ENCODE assay signal across 8 cellular contexts in genomic region chr12:32756476-32757158, GRCh38. TPM values are rescaled to one million over a fixed set of nuclear protein-coding genes. Genes with fewer than 3 reads are reported as not detected.
A peak's percentile ranks its signal among the peaks of the same experiment; 100 is the strongest.
DNase-seq lines count a peak whose midpoint lies in the region; ATAC-seq and TF ChIP-seq lines count a peak whose summit lies in the region.

No MANE protein-coding gene starts in this region.

- ATAC-seq in SK-N-SH treated with all-trans-retinoic acid at 6 μM for 48 hours (no peak), gastroesophageal sphincter (no peak), left colon (no peak)

- peak overlapping the region in 1 of 2 experiments; percentile 1; a peak in 2 of 4 replicates for H3K27ac ChIP-seq in SK-N-SH (ENCODE audit: low read depth in 2 of 2, low read length in 1 of 2)
- no peak overlapping the region for H3K27ac ChIP-seq in SU-DHL-6 (ENCODE audit: low read depth, low read length)
- peak overlapping the region; percentile 89 to 100 (median 95) for H3K27ac ChIP-seq in gastroesophageal sphincter
- peak overlapping the region in 4 of 5 donors; percentile 85 to 94 (median 90) for H3K27ac ChIP-seq in stomach

- TF ChIP-seq CTCF in SK-N-SH (IDR thresholded peaks at IDR 0.05) (no peak), SU-DHL-6 (IDR thresholded peaks at IDR 0.05; ENCODE audit: insufficient read depth, low read length, poor library complexity, severe bottlenecking) (no peak), gastroesophageal sphincter (IDR thresholded peaks at IDR 0.05) (no peak), stomach (IDR thresholded peaks at IDR 0.05) (no peak)

- H2AFZ ChIP-seq in SK-N-SH (ENCODE audit: low read depth) = 0 out of 2 replicates have a peak overlapping the region, but pooled peaks have one; percentile 65
- H2AFZ ChIP-seq in SU-DHL-6 (ENCODE audit: low read depth, low read length, severe bottlenecking) = peak overlapping the region; percentile 33

- no peak for TF ChIP-seq EP300 in SK-N-SH (IDR thresholded peaks at IDR 0.05; ENCODE audit: borderline replicate concordance in 1 of 2, low read depth in 1 of 2, low read length in 1 of 2)
- TF ChIP-seq EP300 in gastroesophageal sphincter (IDR thresholded peaks at IDR 0.05) = no peak
- no peak for TF ChIP-seq EP300 in stomach (IDR thresholded peaks at IDR 0.05)

- DNase-seq in SK-N-SH (peak; percentile 5), stomach (no peak), left colon (no peak), AG08395 (ENCODE audit: low spot score) (no peak)
- no peak for DNase-seq in effector CD8-positive, alpha-beta T cell (lab: John Stamatoyannopoulos, UW)

- 29% methylated on average over 8 of the region's 9 CpGs for WGBS in SK-N-SH (ENCODE audit: low lambda C conversion rate)
- 9 to 25% methylated on average over 7 to 9 of the region's 9 CpGs for WGBS in gastroesophageal sphincter (ENCODE audit: low coverage in 1 of 2), 2 donors
- 32 to 37% (median 36%) methylated on average over 9 of the region's 9 CpGs for WGBS in stomach, 5 donors

- POLR2A ChIA-PET in SK-N-SH (lab: Yijun Ruan, JAX) = interaction anchor here (0.9 to 2.3 kb wide), 4 partner anchors 65 to 162 kb away, joined by 3 to 10 read pairs (median 6); partner anchors contain the start of gene PKP2

- peaks cover 9 to 12% of the 10 kb centered on the region in 2 experiments; a peak in 1 of 4 replicates for H3K4me1 ChIP-seq in SK-N-SH (ENCODE audit: control insufficient read depth in 1 of 2, insufficient read depth in 2 of 2, low read depth in 1 of 2, low read length in 1 of 2)
- H3K4me1 ChIP-seq in gastroesophageal sphincter = peaks cover 0 to 27% (median 10%) of the 10 kb centered on the region in 3 donors
- peaks cover 11 to 28% (median 20%) of the 10 kb centered on the region in 4 donors for H3K4me1 ChIP-seq in stomach

- H3K4me3 ChIP-seq in SK-N-SH (ENCODE audit: low read depth in 2 of 2, low read length in 1 of 2) (peak overlapping the region; percentile 87 to 97; a peak in 3 of 4 replicates), SU-DHL-6 (ENCODE audit: insufficient read depth, low read length, poor library complexity, severe bottlenecking) (no peak overlapping the region), gastroesophageal sphincter (peak overlapping the region in 1 of 2 donors; percentile 92), stomach (peak overlapping the region; percentile 79 to 98 (median 90))

- TF ChIP-seq RAD21 in SK-N-SH (IDR thresholded peaks at IDR 0.05; ENCODE audit: low read length) = no peak

- H3K9me3 ChIP-seq in SK-N-SH (no peaks in the 10 kb centered on the region), SU-DHL-6 (ENCODE audit: insufficient read depth, low read length) (no peaks in the 10 kb centered on the region), gastroesophageal sphincter (no peaks in the 10 kb centered on the region), stomach (no peaks in the 10 kb centered on the region)

- H3K79me2 ChIP-seq in SK-N-SH (ENCODE audit: insufficient read depth) = peaks cover 29% of the 10 kb centered on the region
- peaks cover 25% of the 10 kb centered on the region for H3K79me2 ChIP-seq in SU-DHL-6 (ENCODE audit: insufficient read depth, low read length)

- H3K9me2 ChIP-seq in SK-N-SH (no peaks in the 10 kb centered on the region), SU-DHL-6 (replicated peaks; ENCODE audit: insufficient read depth, low read length) (no peaks in the 10 kb centered on the region)

- CTCF ChIA-PET in SK-N-SH (lab: Yijun Ruan, JAX) = interaction anchor here (0.5 to 4.8 kb wide), 59 partner anchors 9 to 1274 kb away, joined by 3 to 150 read pairs (median 7); partner anchors contain the start of genes ALG10, DNM1L and PKP2

- H4K20me1 ChIP-seq in SK-N-SH (ENCODE audit: insufficient read depth) (no peaks in the 10 kb centered on the region), SU-DHL-6 (ENCODE audit: low read depth, low read length) (no peaks in the 10 kb centered on the region)

- H3K27me3 ChIP-seq in SK-N-SH (ENCODE audit: insufficient read depth) = 0 out of 2 replicates have a peak, but pooled peaks cover 2% of the 10 kb centered on the region
- H3K27me3 ChIP-seq in SU-DHL-6 (ENCODE audit: low read length) = no peaks in the 10 kb centered on the region
- H3K27me3 ChIP-seq in gastroesophageal sphincter = no peaks in the 10 kb centered on the region
- H3K27me3 ChIP-seq in stomach = no peaks in the 10 kb centered on the region

- intact Hi-C loops in stomach (cut with DNase I; ENCODE audit: low total_unique reads) (loop anchor here (5.0 to 10.0 kb wide), 2 partner anchors 168 to 1261 kb away; no protein-coding TSS in a partner anchor), left colon (cut with DNase I, micrococcal nuclease) (loop anchor here in 1 of 2 donors (5.0 kb wide), 1 partner anchor 1266 kb away; the partner anchor contains the start of gene ALG10)

- H3F3A ChIP-seq in SK-N-SH (replicated peaks; ENCODE audit: insufficient read depth) (peaks cover 4% of the 10 kb centered on the region), SU-DHL-6 (ENCODE audit: insufficient read depth) (no peaks in the 10 kb centered on the region)

- H3K4me2 ChIP-seq in SK-N-SH = peak overlapping the region; percentile 87
- peak overlapping the region; percentile 91 for H3K4me2 ChIP-seq in SU-DHL-6 (ENCODE audit: low read depth, low read length, poor library complexity, severe bottlenecking)

- H3K9ac ChIP-seq in SK-N-SH (no peak overlapping the region), SU-DHL-6 (ENCODE audit: low read length) (peak overlapping the region; percentile 82; the same call in 1 of the 2 replicates)

- H3K36me3 ChIP-seq in SK-N-SH (replicated peaks in 1 of 2; ENCODE audit: control insufficient read depth in 1 of 2, insufficient read depth in 2 of 2, low read length in 1 of 2) = peaks cover 14 to 15% of the 10 kb centered on the region in 2 experiments
- peaks cover 5% of the 10 kb centered on the region; the same call in 1 of the 2 replicates for H3K36me3 ChIP-seq in SU-DHL-6 (ENCODE audit: low read length)
- H3K36me3 ChIP-seq in gastroesophageal sphincter = peaks cover 0 to 22% of the 10 kb centered on the region in 2 donors
- peaks cover 13 to 24% (median 19%) of the 10 kb centered on the region in 4 donors for H3K36me3 ChIP-seq in stomach

- TF ChIP-seq POLR2A in gastroesophageal sphincter (IDR thresholded peaks at IDR 0.05) (no peak), stomach (IDR thresholded peaks at IDR 0.05) (no peak)

TF ChIP-seq in SK-N-SH, 30 proteins besides CTCF, POLR2A, EP300 and RAD21 (continues in another document):
- no peak for TF ChIP-seq REST (IDR thresholded peaks at IDR 0.05; ENCODE audit: low read depth, low read length)

TF ChIP-seq in SK-N-SH treated with all-trans-retinoic acid at 6 μM for 48 hours, 23 proteins besides CTCF, POLR2A, EP300 and RAD21:
- TF ChIP-seq ARNTL (CRISPR knock-in tag; IDR thresholded peaks at IDR 0.05; ENCODE audit: borderline replicate concordance, low read depth) (no peak), OSR1 (CRISPR knock-in tag; IDR thresholded peaks at IDR 0.05) (no peak), SNAI2 (CRISPR knock-in tag; IDR thresholded peaks at IDR 0.05) (no peak), ZFP30 (CRISPR knock-in tag; IDR thresholded peaks at IDR 0.05) (no peak), CSDC2 (CRISPR knock-in tag; IDR thresholded peaks at IDR 0.05) (no peak), PPARA (CRISPR knock-in tag; IDR thresholded peaks at IDR 0.05; ENCODE audit: borderline replicate concordance) (no peak), ZNF70 (CRISPR knock-in tag; IDR thresholded peaks at IDR 0.05) (no peak), ISL1 (CRISPR knock-in tag; IDR thresholded peaks at IDR 0.05) (no peak), TOX (CRISPR knock-in tag; IDR thresholded peaks at IDR 0.05; ENCODE audit: borderline replicate concordance) (no peak), PATZ1 (CRISPR knock-in tag; IDR thresholded peaks at IDR 0.05; ENCODE audit: borderline replicate concordance) (no peak), ZNF565 (CRISPR knock-in tag; conservative IDR thresholded peaks at IDR 0.05; ENCODE audit: low read depth) (no peak), POU6F1 (CRISPR knock-in tag; IDR thresholded peaks at IDR 0.05; ENCODE audit: borderline replicate concordance, low read depth) (no peak), ESRRG (CRISPR knock-in tag; IDR thresholded peaks at IDR 0.05) (no peak)

RNA-seq across cellular contexts. Expression of gene YARS2, which starts 0.9 kb away (rescaled TPM):
- polyA plus RNA-seq in SK-N-SH (2012; rRNA removed) = 14.3 and 16.5 TPM in 2 replicates
- 13.4 and 14.3 TPM in 2 replicates for polyA plus RNA-seq in SK-N-SH (2012; cell fraction: cytosol; rRNA removed)
- 9.4 and 13.2 TPM in 2 replicates for polyA plus RNA-seq in SK-N-SH (2012; cell fraction: nucleus; rRNA removed)
- 10 to 100 TPM; 13.2 to 24.0 (median 16.7) TPM for total RNA-seq in gastroesophageal sphincter
- 10 to 100 TPM in 3 of 5 donors, under 1 TPM in 2; 0.58 to 22.6 (median 10.7) TPM for total RNA-seq in stomach
- polyA plus RNA-seq in stomach = 10 to 100 TPM in 2 of 3 donors, 1 to 10 TPM in 1; 8.6 to 17.9 (median 13.4) TPM
- total RNA-seq in left colon = 10 to 100 TPM; 13.4 to 14.9 TPM
